Comparison of ENCODE assay signal across 8 cellular contexts in genomic region chr15:90603893-90604292, GRCh38.
A peak's percentile ranks its signal among the peaks of the same experiment; 100 is the strongest.
DNase-seq lines count a peak whose midpoint lies in the region; ATAC-seq and TF ChIP-seq lines count a peak whose summit lies in the region.

No MANE protein-coding gene starts in this region.

- peak in 2 of 3 experiments; percentile 25 for TF ChIP-seq CTCF in ascending aorta (IDR thresholded peaks at IDR 0.05)
- TF ChIP-seq CTCF in PC-9 (conservative IDR thresholded peaks at IDR 0.05) = no peak; the same call in 1 of the 2 replicates

- peak overlapping the region in 2 of 10 donors; percentile 0 to 7 for H3K4me3 Mint-ChIP-seq in naive thymus-derived CD4-positive, alpha-beta T cell

- peaks cover 37 to 76% (median 58%) of the 10 kb centered on the region in 7 donors for H3K4me1 Mint-ChIP-seq in naive thymus-derived CD4-positive, alpha-beta T cell

- intact Hi-C loops in ascending aorta (cut with DNase I) = no loop called here
- intact Hi-C loops in naive thymus-derived CD4-positive, alpha-beta T cell (cut with micrococcal nuclease) = loop anchor here in 1 of 2 donors (2.0 to 5.0 kb wide), 2 partner anchors 73 to 282 kb away; no protein-coding TSS in a partner anchor
- intact Hi-C loops in PC-9 (cut with micrococcal nuclease; ENCODE audit: unreplicated experiment) = no loop called here

- no peak overlapping the region for H2AFZ ChIP-seq in PC-9

- H3K27me3 ChIP-seq in ascending aorta (no peaks in the 10 kb centered on the region), PC-9 (ENCODE audit: insufficient read depth, low read depth) (no peaks in the 10 kb centered on the region)
- H3K27me3 ChIP-seq in naive thymus-derived CD4-positive, alpha-beta T cell (ENCODE audit: control insufficient read depth in 2 of 2, insufficient read depth in 2 of 2, low read length in 2 of 2) = no peaks in the 10 kb centered on the region

- H3F3A ChIP-seq in PC-9 (ENCODE audit: insufficient read depth, low read depth) = no peaks in the 10 kb centered on the region

- peak overlapping the region in 8 of 9 donors; percentile 14 to 83 (median 70) for H3K27ac Mint-ChIP-seq in naive thymus-derived CD4-positive, alpha-beta T cell

- H3K9me3 Mint-ChIP-seq in naive thymus-derived CD4-positive, alpha-beta T cell = peaks cover 0 to 1% (median 0%) of the 10 kb centered on the region in 11 donors

- H3K9me2 ChIP-seq in PC-9 (ENCODE audit: insufficient read depth) = no peaks in the 10 kb centered on the region

- H3K27me3 Mint-ChIP-seq in naive thymus-derived CD4-positive, alpha-beta T cell = no peaks in the 10 kb centered on the region

- no TSS peak for BruUV-seq in PC-9 (replicated peaks; lab: Mats Ljungman, UMichigan)

- no peaks in the 10 kb centered on the region for H3K9me3 ChIP-seq in ascending aorta
- no peaks in the 10 kb centered on the region for H3K9me3 ChIP-seq in naive thymus-derived CD4-positive, alpha-beta T cell (ENCODE audit: control insufficient read depth in 2 of 3, low read length in 3 of 3)
- H3K9me3 ChIP-seq in PC-9 (ENCODE audit: insufficient read depth, low read depth) = no peaks in the 10 kb centered on the region

- H3K4me3 ChIP-seq in ascending aorta (no peak overlapping the region), PC-9 (no peak overlapping the region)
- H3K4me3 ChIP-seq in naive thymus-derived CD4-positive, alpha-beta T cell (ENCODE audit: low read length) = no peak overlapping the region

- no peak overlapping the region for H3K4me2 ChIP-seq in PC-9

- H3K36me3 Mint-ChIP-seq in naive thymus-derived CD4-positive, alpha-beta T cell = peaks cover 15 to 50% (median 35%) of the 10 kb centered on the region in 5 donors

- no peaks in the 10 kb centered on the region for H3K79me2 ChIP-seq in PC-9 (ENCODE audit: low read depth)

- CTCF ChIA-PET in naive thymus-derived CD4-positive, alpha-beta T cell (lab: Charles Lee) = interaction anchor here (0.5 to 2.8 kb wide), 11 partner anchors 15 to 434 kb away, joined by 3 to 12 read pairs (median 4); no protein-coding TSS in a partner anchor
- CTCF ChIA-PET in PC-9 (lab: Charles Lee) = no interaction called here

- DNase-seq in GM03348 (ENCODE audit: low spot score) (peak; percentile 41), RPMI7951 (ENCODE audit: low read depth) (peak; percentile 35), ascending aorta (ENCODE audit: low spot score in 2 of 2) (no peak), PC-9 (no peak), globus pallidus (ENCODE audit: low spot score) (no peak), NCI-H2196 treated with DMSO at 0.1 percent for 48 hours (lab: John Stamatoyannopoulos, UW; ENCODE audit: unreplicated experiment) (no peak)
- DNase-seq in naive thymus-derived CD4-positive, alpha-beta T cell = peak in 4 of 9 donors; percentile 35 to 44 (median 38)

- H3K4me1 ChIP-seq in ascending aorta (peaks cover 0 to 13% of the 10 kb centered on the region in 2 donors), PC-9 (replicated peaks; ENCODE audit: insufficient read depth) (no peaks in the 10 kb centered on the region)
- H3K4me1 ChIP-seq in naive thymus-derived CD4-positive, alpha-beta T cell (ENCODE audit: control insufficient read depth in 2 of 2, insufficient read depth in 2 of 2, low read length in 2 of 2) = peaks cover 0 to 32% of the 10 kb centered on the region in 2 donors

- no peaks in the 10 kb centered on the region for H4K20me1 ChIP-seq in PC-9 (ENCODE audit: insufficient read depth)

- POLR2A ChIA-PET in naive thymus-derived CD4-positive, alpha-beta T cell (lab: Charles Lee) = interaction anchor here (0.6 to 1.4 kb wide), 9 partner anchors 10 to 82 kb away, joined by 3 to 4 read pairs (median 3); no protein-coding TSS in a partner anchor
- POLR2A ChIA-PET in PC-9 (lab: Charles Lee; ENCODE audit: unreplicated experiment) = no interaction called here

- H3K27ac ChIP-seq in ascending aorta = peak overlapping the region in 1 of 2 donors; percentile 3
- H3K27ac ChIP-seq in naive thymus-derived CD4-positive, alpha-beta T cell (ENCODE audit: low read depth, low read length) = no peak overlapping the region
- H3K27ac ChIP-seq in PC-9 = no peak overlapping the region

- H3K36me3 ChIP-seq in ascending aorta (peaks cover 4 to 11% of the 10 kb centered on the region in 2 donors), PC-9 (ENCODE audit: low read depth) (no peaks in the 10 kb centered on the region)
- peaks cover 0 to 29% (median 4%) of the 10 kb centered on the region in 3 experiments for H3K36me3 ChIP-seq in naive thymus-derived CD4-positive, alpha-beta T cell (ENCODE audit: control insufficient read depth in 2 of 3, insufficient read depth in 3 of 3, low read length in 3 of 3)

- ATAC-seq in naive thymus-derived CD4-positive, alpha-beta T cell = peak; percentile 55
- ATAC-seq in HG03045 (IDR thresholded peaks at IDR 0.05; ENCODE audit: unreplicated experiment) = no peak

Comparison
In these comparisons a context has a peak if more than half of its experiments do, and no peak if none do; other contexts are left out.
1. DNase-seq: peak in GM03348 (single experiment) and RPMI7951 (single experiment); none in ascending aorta (0 of 2), PC-9 (0 of 2), globus pallidus (single experiment) and NCI-H2196 treated with DMSO at 0.1 percent for 48 hours (single experiment).